8 cellular contexts compared by ENCODE assay signal in genomic region chr12:113244015-113244983, GRCh38. TPM values are rescaled to one million over a fixed set of nuclear protein-coding genes. Genes with fewer than 3 reads are reported as not detected.
DNase-seq lines count a peak whose midpoint lies in the region; ATAC-seq, FAIRE-seq and TF ChIP-seq lines count a peak whose summit lies in the region.

No MANE protein-coding gene starts in this region.

- peaks cover 16% of the 10 kb centered on the region for H3K27me3 Mint-ChIP-seq in glutamatergic neuron (ENCODE audit: unreplicated experiment)

- TF ChIP-seq CTCF in VCaP (conservative IDR thresholded peaks at IDR 0.05) (no peak), glutamatergic neuron (IDR thresholded peaks at IDR 0.05; ENCODE audit: partially characterized antibody, unreplicated experiment) (no peak), D721Med (IDR thresholded peaks at IDR 0.05; ENCODE audit: insufficient read depth, missing control alignments) (no peak)

- H3K9me3 ChIP-seq in HUES48 (ENCODE audit: control insufficient read depth, insufficient read depth, low read length): no peaks in the 10 kb centered on the region

- ATAC-seq in GM18511 (IDR thresholded peaks at IDR 0.05; ENCODE audit: unreplicated experiment): no peak
- ATAC-seq in GM21717 (IDR thresholded peaks at IDR 0.05; ENCODE audit: unreplicated experiment): no peak

- H3K4me1 Mint-ChIP-seq in glutamatergic neuron (ENCODE audit: low read depth, unreplicated experiment): peaks cover 44% of the 10 kb centered on the region

- H3K4me3 ChIP-seq in HUES48 (ENCODE audit: low read depth, low read length): no peak overlapping the region

- H3K27ac ChIP-seq in HUES48 (ENCODE audit: low read depth, low read length) (peak overlapping the region; percentile 60), VCaP (peak overlapping the region; percentile 100)

- no peaks in the 10 kb centered on the region for H3K27me3 ChIP-seq in HUES48 (ENCODE audit: control insufficient read depth, insufficient read depth, low read length)

- DNase-seq in glutamatergic neuron (no peak), putamen (ENCODE audit: low spot score) (peak; percentile 84), D721Med (ENCODE audit: insufficient read length, low spot score) (no peak), NCI-H82 (lab: John Stamatoyannopoulos, UW) (no peak)

- FAIRE-seq in D721Med (lab: Jason Lieb, UNC): no peak

- no peak overlapping the region for H3K4me3 Mint-ChIP-seq in glutamatergic neuron (ENCODE audit: unreplicated experiment)

- 0 out of 2 replicates have a peak, but pooled peaks cover under 1% of the 10 kb centered on the region for H3K36me3 ChIP-seq in HUES48 (ENCODE audit: control insufficient read depth, insufficient read depth, low read length)

- H3K9me3 Mint-ChIP-seq in glutamatergic neuron (ENCODE audit: unreplicated experiment): peaks cover 17% of the 10 kb centered on the region

- peak overlapping the region; percentile 62 for H3K27ac Mint-ChIP-seq in glutamatergic neuron (ENCODE audit: unreplicated experiment)

- no peak overlapping the region for H3K9ac ChIP-seq in HUES48 (ENCODE audit: low read depth, low read length)

- no peaks in the 10 kb centered on the region for H3K36me3 Mint-ChIP-seq in glutamatergic neuron (ENCODE audit: unreplicated experiment)

- peaks cover 26% of the 10 kb centered on the region for H3K4me1 ChIP-seq in HUES48 (ENCODE audit: control insufficient read depth, insufficient read depth, low read length)

RNA-seq across cellular contexts. Expression of gene TPCN1, which starts 23.0 kb away (rescaled TPM):
- 7.9 TPM for total RNA-seq in glutamatergic neuron (ENCODE audit: unreplicated experiment)

RNA-seq across cellular contexts. Expression of gene RITA1, which starts 58.8 kb away (rescaled TPM):
- total RNA-seq in glutamatergic neuron (ENCODE audit: unreplicated experiment): 6.7 TPM

RNA-seq across cellular contexts. Expression of gene DDX54, which starts 59.0 kb away (rescaled TPM):
- total RNA-seq in glutamatergic neuron (ENCODE audit: unreplicated experiment): 16.9 TPM
